Comparison of ENCODE assay signal across 12 cellular contexts in the genomic region with DNA sequence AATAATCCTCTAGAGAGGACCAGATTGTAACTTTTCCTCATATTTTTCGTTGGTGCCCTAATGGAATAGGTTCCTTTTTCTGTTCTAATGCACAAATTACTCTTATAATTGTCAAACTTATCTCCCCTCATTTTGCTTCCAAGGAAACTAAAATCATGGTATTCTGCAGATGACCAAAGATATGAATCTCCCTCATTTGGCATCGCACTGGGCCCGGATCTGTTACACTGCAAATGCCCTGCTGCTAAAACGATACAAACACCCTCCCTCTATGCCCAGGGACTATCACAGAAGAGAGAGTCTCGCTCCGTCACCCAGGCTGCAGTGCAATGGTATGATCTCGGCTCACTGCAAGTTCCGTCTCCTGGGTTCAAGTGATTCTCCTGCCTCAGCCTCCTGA. TPM values are rescaled to one million over a fixed set of nuclear protein-coding genes. Genes with fewer than 3 reads are reported as not detected.
"Had no signal": no experiment of that assay in that cellular context is flagged by ENCODE, and none has a peak within 500 bp of the region (broad histone marks: within the 10 kb centered on the region; RNA-seq: fewer than 3 reads in every experiment).

No MANE protein-coding gene starts in this region.

- ATAC-seq: GM23338, HCT116 had no signal

- H3K9me3 Mint-ChIP-seq: GM23338, H9, HFFc6 had no signal

- H3K9ac ChIP-seq: GM23248 had no signal

- H3K36me3 ChIP-seq: HAP-1 had no signal

- DNase-seq: GM23248, GOT3, H7, H9, HCEC 1CT, HFFc6 had no signal

- H3K4me2 ChIP-seq: GM23338 had no signal

- H3K4me3 Mint-ChIP-seq: GM23338, HFFc6 had no signal

- H3K27ac ChIP-seq: GM23248 had no signal

- FAIRE-seq: H1, H54 had no signal

- H3K27ac Mint-ChIP-seq: GM23338, H9, HFFc6 had no signal

- H3K9me3 ChIP-seq: HAP-1 had no signal

- H2AFZ ChIP-seq: GM23248, GM23338 had no signal

- H3K4me3 ChIP-seq: GM23248, GM23338, HAP-1 had no signal

RNA-seq across cellular contexts. Expression of a gene that starts 7.6 kb away (rescaled TPM):
- total RNA-seq: GM23248, GM23338, H1, H7, H9 had no signal
- polyA plus RNA-seq: GM23338, H1 had no signal

RNA-seq across cellular contexts. Expression of a gene that starts 9.4 kb away (rescaled TPM):
- total RNA-seq: GM23248, GM23338, H1, H4, H7, HFFc6 had no signal
- polyA plus RNA-seq: GM23338 had no signal

RNA-seq across cellular contexts. Expression of a gene that starts 27.9 kb away (rescaled TPM):
- total RNA-seq: H1 had no signal
